1 cellular context compared by ENCODE assay signal in genomic region chr2:202716953-202717597, GRCh38.
A peak's percentile ranks its signal among the peaks of the same experiment; 100 is the strongest.
TF ChIP-seq lines count a peak whose summit lies in the region.

No MANE protein-coding gene starts in this region.

TF ChIP-seq in HepG2, 621 proteins besides CTCF, POLR2A, EP300 and RAD21 (continued from another document):
- TF ChIP-seq ZNF530 (CRISPR knock-in tag; IDR thresholded peaks at IDR 0.05; ENCODE audit: low read depth) (no peak), GPBP1L1 (CRISPR knock-in tag; IDR thresholded peaks at IDR 0.05) (0 out of 2 replicates have a peak, but pooled peaks have one; percentile 66), ZBTB43 (CRISPR knock-in tag; conservative IDR thresholded peaks at IDR 0.05) (no peak), ZNF333 (CRISPR knock-in tag; IDR thresholded peaks at IDR 0.05; ENCODE audit: borderline replicate concordance) (0 out of 2 replicates have a peak, but pooled peaks have one; percentile 42), NFKB2 (CRISPR knock-in tag; IDR thresholded peaks at IDR 0.05; ENCODE audit: borderline replicate concordance) (no peak), ZNF770 (CRISPR knock-in tag; IDR thresholded peaks at IDR 0.05) (peak; percentile 51; the same call in 1 of the 2 replicates)
